ENCODE assay signal across 32 cellular contexts in genomic region chr1:94358630-94359599, GRCh38.
"Had no signal": no experiment of that assay in that cellular context is flagged by ENCODE, and none has a peak within 500 bp of the region (broad histone marks: within the 10 kb centered on the region; RNA-seq: fewer than 3 reads in every experiment).

No MANE protein-coding gene starts in this region.

- H3K4me1 ChIP-seq: esophagus squamous epithelium, lower lobe of right lung, sigmoid colon, vagina had no signal

- H3K27me3 ChIP-seq: hepatocyte, sigmoid colon, vagina had no signal

- H3K9me3 ChIP-seq: esophagus squamous epithelium, lower lobe of right lung, vagina had no signal

- H3K79me2 ChIP-seq: hepatocyte had no signal

- H3K36me3 Mint-ChIP-seq: activated naive CD4-positive, alpha-beta T cell treated with anti-CD3 and anti-CD28 coated beads, Interleukin-2, amount 50 U/mL, for 24 hours; natural killer cell; stimulated activated effector memory CD8-positive, alpha-beta T cell treated with anti-CD3 and anti-CD28 coated beads, Interleukin-12 subunit alpha, Interleukin-12 subunit beta, amount 100 ng/mL, for 72 hours; type B pancreatic cell had no signal

- H3K4me1 Mint-ChIP-seq: activated CD4-positive, alpha-beta memory T cell treated with anti-CD3 and anti-CD28 coated beads, Interleukin-2, amount 10 ng/mL, durations not matched to agents 7 days and 5 days; activated CD4-positive, alpha-beta T cell treated with anti-CD3 and anti-CD28 coated beads, Interleukin-2, amount 10 ng/mL, durations not matched to agents 24 days and 14 days; central memory CD8-positive, alpha-beta T cell; natural killer cell; stimulated activated effector memory CD8-positive, alpha-beta T cell treated with anti-CD3 and anti-CD28 coated beads, Interleukin-12 subunit alpha, Interleukin-12 subunit beta, amount 100 ng/mL, for 72 hours had no signal

- H3K27ac Mint-ChIP-seq: activated CD4-positive, alpha-beta memory T cell treated with anti-CD3 and anti-CD28 coated beads, Interleukin-2, amount 10 ng/mL, durations not matched to agents 7 days and 5 days; activated CD4-positive, alpha-beta T cell treated with anti-CD3 and anti-CD28 coated beads, Interleukin-2, amount 10 ng/mL, durations not matched to agents 24 days and 14 days; activated naive CD4-positive, alpha-beta T cell treated with anti-CD3 and anti-CD28 coated beads, Interleukin-2, amount 50 U/mL, for 24 hours; activated naive CD8-positive, alpha-beta T cell treated with anti-CD3 and anti-CD28 coated beads, Interleukin-2, amount 50 U/mL, for 24 hours; activated T-helper 2 cell treated with anti-CD3 and anti-CD28 coated beads, Interferon-gamma antibody, Interleukin-2, Interleukin-4, amounts not matched to agents 10 μg/mL and 5 μg/mL and 100 μg/mL, durations not matched to agents 14 hours and 24 hours and 36 hours; dendritic cell treated with granulocyte-macrophage colony-stimulating factor and Interleukin-4, amounts not matched to agents 40 ng/mL and 50 ng/mL, for 4 days; endodermal cell; natural killer cell; stimulated activated effector memory CD8-positive, alpha-beta T cell treated with anti-CD3 and anti-CD28 coated beads, Interleukin-12 subunit alpha, Interleukin-12 subunit beta, amount 100 ng/mL, for 72 hours; stimulated activated naive CD8-positive, alpha-beta T cell treated with anti-CD3 and anti-CD28 coated beads, Interleukin-15, Interleukin-2, amounts not matched to agents 100 ng/mL and 50 ng/mL, for 24 hours; T-helper 1 cell treated with Interleukin-12 subunit alpha and Interleukin-12 subunit beta and Interleukin-4 antibody, amounts not matched to agents 30 μg/mL and 1 μg/mL, for 36 hours; type B pancreatic cell had no signal

- DNase-seq: activated CD4-positive, alpha-beta memory T cell treated with anti-CD3 and anti-CD28 coated beads, Interleukin-2, amount 10 ng/mL, durations not matched to agents 7 days and 5 days; activated CD4-positive, alpha-beta T cell treated with anti-CD3 and anti-CD28 coated beads, Interleukin-2, amount 10 ng/mL, durations not matched to agents 24 days and 14 days; activated CD8-positive, alpha-beta memory T cell treated with anti-CD3 and anti-CD28 coated beads, Interleukin-2, amount 50 U/mL, for 48 hours; activated naive CD8-positive, alpha-beta T cell treated with anti-CD3 and anti-CD28 coated beads, Interleukin-2, amount 50 U/mL, for 24 hours; activated T-cell treated with anti-CD3 and anti-CD28 coated beads, Interleukin-2, amount 50 U/mL, for 4 hours; amygdala; endodermal cell; esophagus squamous epithelium; foreskin melanocyte; islet precursor cell; left colon; lower lobe of right lung; mesenchymal stem cell; natural killer cell; sigmoid colon; small intestine; stimulated activated CD4-positive, alpha-beta T cell treated with anti-CD3 and anti-CD28 coated beads, Interleukin-4, amount 100 ng/mL, for 24 hours; substantia nigra; SW 1271; T-helper 9 cell; WERI-Rb-1 had no signal

- H3K9me3 Mint-ChIP-seq: activated CD4-positive, alpha-beta memory T cell treated with anti-CD3 and anti-CD28 coated beads, Interleukin-2, amount 10 ng/mL, durations not matched to agents 7 days and 5 days; central memory CD8-positive, alpha-beta T cell; dendritic cell treated with granulocyte-macrophage colony-stimulating factor and Interleukin-4, amounts not matched to agents 40 ng/mL and 50 ng/mL, for 4 days; natural killer cell; type B pancreatic cell had no signal

- H3K4me2 ChIP-seq: hepatocyte had no signal

- ATAC-seq: activated CD4-positive, CD25-positive, alpha-beta regulatory T cell treated with anti-CD3 and anti-CD28 coated beads, Interleukin-2, amount 50 U/mL, for 24 hours; activated naive CD8-positive, alpha-beta T cell treated with anti-CD3 and anti-CD28 coated beads, Interleukin-2, amount 50 U/mL, for 24 hours; activated T-cell treated with anti-CD3 and anti-CD28 coated beads, Interleukin-2, amount 50 U/mL, for 4 hours; left colon; lower lobe of right lung; natural killer cell; stimulated activated effector memory CD8-positive, alpha-beta T cell treated with anti-CD3 and anti-CD28 coated beads, Interleukin-12 subunit alpha, Interleukin-12 subunit beta, amount 100 ng/mL, for 72 hours had no signal

- H3K4me3 ChIP-seq: esophagus squamous epithelium, hepatocyte, lower lobe of right lung, sigmoid colon, vagina had no signal

- H3K27me3 Mint-ChIP-seq: activated CD4-positive, alpha-beta T cell treated with anti-CD3 and anti-CD28 coated beads, Interleukin-2, amount 10 ng/mL, durations not matched to agents 24 days and 14 days; activated naive CD8-positive, alpha-beta T cell treated with anti-CD3 and anti-CD28 coated beads, Interleukin-2, amount 50 U/mL, for 24 hours; type B pancreatic cell had no signal

- H3K4me3 Mint-ChIP-seq: activated CD4-positive, alpha-beta memory T cell treated with anti-CD3 and anti-CD28 coated beads, Interleukin-2, amount 10 ng/mL, durations not matched to agents 7 days and 5 days; activated CD4-positive, alpha-beta T cell treated with anti-CD3 and anti-CD28 coated beads, Interleukin-2, amount 10 ng/mL, durations not matched to agents 24 days and 14 days; activated naive CD4-positive, alpha-beta T cell treated with anti-CD3 and anti-CD28 coated beads, Interleukin-2, amount 50 U/mL, for 24 hours; activated naive CD8-positive, alpha-beta T cell treated with anti-CD3 and anti-CD28 coated beads, Interleukin-2, amount 50 U/mL, for 24 hours; activated T-cell treated with anti-CD3 and anti-CD28 coated beads, Interleukin-2, amount 50 U/mL, for 4 hours; central memory CD8-positive, alpha-beta T cell; dendritic cell treated with granulocyte-macrophage colony-stimulating factor and Interleukin-4, amounts not matched to agents 40 ng/mL and 50 ng/mL, for 4 days; endodermal cell; natural killer cell; stimulated activated effector memory CD8-positive, alpha-beta T cell treated with anti-CD3 and anti-CD28 coated beads, Interleukin-12 subunit alpha, Interleukin-12 subunit beta, amount 100 ng/mL, for 72 hours; stimulated activated naive CD8-positive, alpha-beta T cell treated with anti-CD3 and anti-CD28 coated beads, Interleukin-15, Interleukin-2, amounts not matched to agents 100 ng/mL and 50 ng/mL, for 24 hours; T-helper 1 cell treated with Interleukin-12 subunit alpha and Interleukin-12 subunit beta and Interleukin-4 antibody, amounts not matched to agents 30 μg/mL and 1 μg/mL, for 36 hours; type B pancreatic cell had no signal

- H3K27ac ChIP-seq: esophagus squamous epithelium, hepatocyte, lower lobe of right lung, sigmoid colon, vagina, WERI-Rb-1 had no signal

- H3K36me3 ChIP-seq: esophagus squamous epithelium, lower lobe of right lung, sigmoid colon, vagina, WERI-Rb-1 had no signal

- H2AFZ ChIP-seq: hepatocyte had no signal
